ENCODE assay signal across 20 cellular contexts in the genomic region with DNA sequence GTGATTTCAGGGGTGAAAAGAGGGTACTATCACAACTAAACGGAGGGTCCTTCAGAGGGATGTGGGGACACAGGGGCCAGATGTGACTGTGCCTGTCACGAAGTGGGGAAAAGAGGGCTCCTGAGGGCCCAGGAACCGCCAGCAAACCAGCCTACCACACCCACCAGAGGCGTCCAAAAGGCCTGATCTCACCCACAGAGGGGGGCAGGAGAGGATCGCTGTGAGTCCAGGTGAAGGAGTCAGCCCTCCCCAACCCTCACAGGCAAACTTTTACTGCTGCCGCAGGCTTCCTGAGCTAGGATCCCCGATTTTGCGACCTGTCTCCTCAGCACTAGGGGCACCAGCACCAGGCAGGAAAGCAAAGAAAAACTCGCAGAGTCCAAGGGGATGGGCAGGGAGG.
DNase-seq lines count a peak whose midpoint lies in the region; ATAC-seq and TF ChIP-seq lines count a peak whose summit lies in the region.
"Had no signal": no experiment of that assay in that cellular context is flagged by ENCODE, and none has a peak within 500 bp of the region (broad histone marks: within the 10 kb centered on the region; RNA-seq: fewer than 3 reads in every experiment).

No MANE protein-coding gene starts in this region.

- H3K9ac ChIP-seq in BLaER1 (0 out of 2 replicates have a peak overlapping the region, but pooled peaks have one; percentile 9), Karpas-422 (ENCODE audit: low read length) (no peak overlapping the region)

- H3K27ac ChIP-seq in BLaER1 = peak overlapping the region; percentile 95
- H3K27ac ChIP-seq in layer of hippocampus (ENCODE audit: low read depth, low read length) = peak overlapping the region; percentile 5
- H3K27ac ChIP-seq in CD4-positive, alpha-beta T cell (ENCODE audit: low read depth, low read length) = no peak overlapping the region
- H3K27ac ChIP-seq in Karpas-422 (ENCODE audit: low read length) = no peak overlapping the region
- H3K27ac ChIP-seq: epithelial cell of prostate, thoracic aorta, WERI-Rb-1 had no signal

- H3K36me3 Mint-ChIP-seq in WTC11 (peaks cover 19% of the 10 kb centered on the region), osteocyte (ENCODE audit: unreplicated experiment) (peaks cover 49% of the 10 kb centered on the region)
- H3K36me3 Mint-ChIP-seq in CD4-positive, alpha-beta T cell (ENCODE audit: low read depth) = peaks cover 77% of the 10 kb centered on the region
- peaks cover 22% of the 10 kb centered on the region for H3K36me3 Mint-ChIP-seq in activated CD4-positive, alpha-beta T cell treated with anti-CD3 and anti-CD28 coated beads, Interleukin-2, amount 10 ng/mL, durations not matched to agents 24 days and 14 days (ENCODE audit: low read depth)

- no peak overlapping the region for H3K4me3 ChIP-seq in BLaER1
- H3K4me3 ChIP-seq in Karpas-422 (ENCODE audit: low read length) = no peak overlapping the region
- H3K4me3 ChIP-seq: lung, thoracic aorta had no signal

- intact Hi-C loops in CD4-positive, alpha-beta T cell (cut with DNase I, micrococcal nuclease) = no loop called here
- intact Hi-C loops in activated CD4-positive, alpha-beta T cell treated with anti-CD3 and anti-CD28 coated beads, Interleukin-2, amount 10 ng/mL, durations not matched to agents 24 days and 14 days (cut with micrococcal nuclease) = no loop called here

- no peaks in the 10 kb centered on the region for H3K27me3 ChIP-seq in BLaER1
- H3K27me3 ChIP-seq in layer of hippocampus (ENCODE audit: control insufficient read depth, insufficient read depth, low read length) = no peaks in the 10 kb centered on the region
- no peaks in the 10 kb centered on the region for H3K27me3 ChIP-seq in CD4-positive, alpha-beta T cell (ENCODE audit: control insufficient read depth, insufficient read depth, low read length)
- 0 out of 2 replicates have a peak, but pooled peaks cover 2% of the 10 kb centered on the region for H3K27me3 ChIP-seq in Karpas-422 (ENCODE audit: low read length)

- H3K36me3 ChIP-seq in BLaER1 (peaks cover 59% of the 10 kb centered on the region), Karpas-422 (ENCODE audit: insufficient read depth, low read length) (no peaks in the 10 kb centered on the region)

- H3K9me3 Mint-ChIP-seq in WTC11 = 0 out of 2 replicates have a peak, but pooled peaks cover 4% of the 10 kb centered on the region
- H3K9me3 Mint-ChIP-seq in osteocyte (ENCODE audit: unreplicated experiment) = no peaks in the 10 kb centered on the region
- H3K9me3 Mint-ChIP-seq in CD4-positive, alpha-beta T cell = no peaks in the 10 kb centered on the region
- no peaks in the 10 kb centered on the region for H3K9me3 Mint-ChIP-seq in activated CD4-positive, alpha-beta T cell treated with anti-CD3 and anti-CD28 coated beads, Interleukin-2, amount 10 ng/mL, durations not matched to agents 24 days and 14 days
- H3K9me3 Mint-ChIP-seq: CD8-positive, alpha-beta T cell; T-helper 2 cell treated with Interferon-gamma antibody and Interleukin-4, amounts not matched to agents 5 μg/mL and 100 μg/mL, for 36 hours had no signal

- no peaks in the 10 kb centered on the region for H3K79me2 ChIP-seq in Karpas-422 (ENCODE audit: low read length)

- POLR2A ChIA-PET in WTC11 (lab: Charles Lee) = no interaction called here
- POLR2A ChIA-PET in CD4-positive, alpha-beta T cell (lab: Charles Lee) = no interaction called here

- DNase-seq in WTC11 (ENCODE audit: low spot score) = no peak
- no peak for DNase-seq in osteocyte (ENCODE audit: extremely low spot score, unreplicated experiment)
- DNase-seq in CD4-positive, alpha-beta T cell = no peak
- DNase-seq in Karpas-422 = no peak
- no peak for DNase-seq in activated CD4-positive, alpha-beta T cell treated with anti-CD3 and anti-CD28 coated beads, Interleukin-2, amount 10 ng/mL, durations not matched to agents 24 days and 14 days
- DNase-seq: activated T-cell treated with anti-CD3 and anti-CD28 coated beads for 4 hours; CD8-positive, alpha-beta T cell; KBM-7; NCI-H2171; NCI-H526; WERI-Rb-1 had no signal

- 0 out of 2 replicates have a peak overlapping the region, but pooled peaks have one; percentile 78 for H3K27ac Mint-ChIP-seq in WTC11
- peak overlapping the region; percentile 46 for H3K27ac Mint-ChIP-seq in osteocyte (ENCODE audit: unreplicated experiment)
- no peak overlapping the region for H3K27ac Mint-ChIP-seq in CD4-positive, alpha-beta T cell
- H3K27ac Mint-ChIP-seq in activated CD4-positive, alpha-beta T cell treated with anti-CD3 and anti-CD28 coated beads, Interleukin-2, amount 10 ng/mL, durations not matched to agents 24 days and 14 days = no peak overlapping the region
- H3K27ac Mint-ChIP-seq: CD8-positive, alpha-beta T cell; T-helper 2 cell treated with Interferon-gamma antibody and Interleukin-4, amounts not matched to agents 5 μg/mL and 100 μg/mL, for 36 hours had no signal

- peaks cover 8% of the 10 kb centered on the region for H4K20me1 ChIP-seq in BLaER1
- H4K20me1 ChIP-seq in Karpas-422 (ENCODE audit: insufficient read depth, low read depth, low read length) = no peaks in the 10 kb centered on the region

- H2AFZ ChIP-seq in Karpas-422 (ENCODE audit: low read length) = no peak overlapping the region

- H3K4me1 Mint-ChIP-seq in WTC11 = peaks cover 39% of the 10 kb centered on the region
- H3K4me1 Mint-ChIP-seq in osteocyte (ENCODE audit: unreplicated experiment) = peaks cover 58% of the 10 kb centered on the region
- peaks cover 13% of the 10 kb centered on the region for H3K4me1 Mint-ChIP-seq in CD4-positive, alpha-beta T cell (ENCODE audit: low read depth)
- H3K4me1 Mint-ChIP-seq in activated CD4-positive, alpha-beta T cell treated with anti-CD3 and anti-CD28 coated beads, Interleukin-2, amount 10 ng/mL, durations not matched to agents 24 days and 14 days = no peaks in the 10 kb centered on the region

- ATAC-seq in WTC11 (peak; percentile 14; the same call in 1 of the 2 replicates), HG03280 (IDR thresholded peaks at IDR 0.05; ENCODE audit: unreplicated experiment) (no peak)
- ATAC-seq in CD4-positive, alpha-beta T cell (ENCODE audit: poor library complexity) = no peak
- ATAC-seq: CD8-positive, alpha-beta T cell; HCT116; SK-N-SH treated with all-trans-retinoic acid at 6 μM for 48 hours had no signal

- H3K4me2 ChIP-seq in BLaER1 (peak overlapping the region; percentile 90), Karpas-422 (ENCODE audit: low read depth, low read length, poor library complexity, severe bottlenecking) (no peak overlapping the region)

- no peaks in the 10 kb centered on the region for H3K27me3 Mint-ChIP-seq in WTC11 (ENCODE audit: low read depth)
- H3K27me3 Mint-ChIP-seq in osteocyte (ENCODE audit: unreplicated experiment) = no peaks in the 10 kb centered on the region
- H3K27me3 Mint-ChIP-seq in CD4-positive, alpha-beta T cell = no peaks in the 10 kb centered on the region
- no peaks in the 10 kb centered on the region for H3K27me3 Mint-ChIP-seq in activated CD4-positive, alpha-beta T cell treated with anti-CD3 and anti-CD28 coated beads, Interleukin-2, amount 10 ng/mL, durations not matched to agents 24 days and 14 days

- H3K4me3 Mint-ChIP-seq in WTC11 (no peak overlapping the region), osteocyte (ENCODE audit: unreplicated experiment) (no peak overlapping the region)
- no peak overlapping the region for H3K4me3 Mint-ChIP-seq in CD4-positive, alpha-beta T cell
- H3K4me3 Mint-ChIP-seq in activated CD4-positive, alpha-beta T cell treated with anti-CD3 and anti-CD28 coated beads, Interleukin-2, amount 10 ng/mL, durations not matched to agents 24 days and 14 days = no peak overlapping the region
- H3K4me3 Mint-ChIP-seq: CD8-positive, alpha-beta T cell; T-helper 2 cell treated with Interferon-gamma antibody and Interleukin-4, amounts not matched to agents 5 μg/mL and 100 μg/mL, for 36 hours had no signal

- no peaks in the 10 kb centered on the region for H3K9me2 ChIP-seq in Karpas-422 (replicated peaks; ENCODE audit: insufficient read depth, low read length)

- peaks cover 82% of the 10 kb centered on the region for H3K4me1 ChIP-seq in BLaER1
- peaks cover 13% of the 10 kb centered on the region for H3K4me1 ChIP-seq in Karpas-422 (ENCODE audit: low read length)

- TF ChIP-seq CTCF in WTC11 (IDR thresholded peaks at IDR 0.05) = no peak
- no peak for TF ChIP-seq CTCF in osteocyte (IDR thresholded peaks at IDR 0.05)
- no peak for TF ChIP-seq CTCF in CD4-positive, alpha-beta T cell (IDR thresholded peaks at IDR 0.05)

- CTCF ChIA-PET in WTC11 (lab: Charles Lee) = interaction anchor here (0.6 to 3.5 kb wide), 8 partner anchors 13 to 293 kb away, joined by 3 to 14 read pairs (median 5); no protein-coding TSS in a partner anchor
- CTCF ChIA-PET in CD4-positive, alpha-beta T cell (lab: Charles Lee) = no interaction called here

- H3K9me3 ChIP-seq in BLaER1 = no peaks in the 10 kb centered on the region
- no peaks in the 10 kb centered on the region for H3K9me3 ChIP-seq in CD4-positive, alpha-beta T cell (ENCODE audit: control insufficient read depth, low read length)
- H3K9me3 ChIP-seq in Karpas-422 (ENCODE audit: low read length) = no peaks in the 10 kb centered on the region
- H3K9me3 ChIP-seq: thoracic aorta had no signal

TF ChIP-seq in WTC11, 78 proteins besides CTCF, POLR2A, EP300 and RAD21:
- no peak for TF ChIP-seq KAT7 (CRISPR knock-in tag; IDR thresholded peaks at IDR 0.05; ENCODE audit: borderline replicate concordance)
- no peak for TF ChIP-seq MYBL2 (CRISPR knock-in tag; IDR thresholded peaks at IDR 0.05)
- TF ChIP-seq ZNF219 (CRISPR knock-in tag; IDR thresholded peaks at IDR 0.05; ENCODE audit: borderline replicate concordance) = no peak
- TF ChIP-seq ZNF423 (CRISPR knock-in tag; IDR thresholded peaks at IDR 0.05) = no peak
- no peak for TF ChIP-seq RELA (CRISPR knock-in tag; IDR thresholded peaks at IDR 0.05; ENCODE audit: borderline replicate concordance)

Comparison
In these comparisons a context has a peak if more than half of its experiments do, and no peak if none do; other contexts are left out.
1. H3K27ac ChIP-seq: peak in BLaER1 (single experiment) and layer of hippocampus (single experiment); none in CD4-positive, alpha-beta T cell (single experiment) and Karpas-422 (single experiment).
2. H3K27ac Mint-ChIP-seq: peak in WTC11 (single experiment) and osteocyte (single experiment); none in CD4-positive, alpha-beta T cell (single experiment) and activated CD4-positive, alpha-beta T cell treated with anti-CD3 and anti-CD28 coated beads, Interleukin-2, amount 10 ng/mL, durations not matched to agents 24 days and 14 days (single experiment).